8 cellular contexts compared by ENCODE assay signal in genomic region chr3:184710870-184711365, GRCh38. TPM values are rescaled to one million over a fixed set of nuclear protein-coding genes. Genes with fewer than 3 reads are reported as not detected.
DNase-seq lines count a peak whose midpoint lies in the region; ATAC-seq and TF ChIP-seq lines count a peak whose summit lies in the region.

No MANE protein-coding gene starts in this region.

- CTCF ChIA-PET in AG04450 (lab: Charles Lee): interaction anchor here (0.5 to 1.2 kb wide), 3 partner anchors 14 to 68 kb away, joined by 3 read pairs; no protein-coding TSS in a partner anchor

- H3K36me3 ChIP-seq in RWPE2 (ENCODE audit: low read depth): peaks cover 16% of the 10 kb centered on the region
- no peaks in the 10 kb centered on the region for H3K36me3 ChIP-seq in upper lobe of right lung

- TF ChIP-seq CTCF in AG04450 (IDR thresholded peaks at IDR 0.05; ENCODE audit: low read depth, low read length): no peak
- no peak for TF ChIP-seq CTCF in RWPE2 (IDR thresholded peaks at IDR 0.05; ENCODE audit: poor library complexity, severe bottlenecking)
- no peak for TF ChIP-seq CTCF in upper lobe of right lung (IDR thresholded peaks at IDR 0.05)

- H3K27ac ChIP-seq in AG04450 (ENCODE audit: low read depth, low read length): peak overlapping the region; percentile 89
- H3K27ac ChIP-seq in RWPE2 (ENCODE audit: poor library complexity, severe bottlenecking): peak overlapping the region; percentile 77
- peak overlapping the region; percentile 97 for H3K27ac ChIP-seq in upper lobe of right lung

- H3K4me1 ChIP-seq in RWPE2 (ENCODE audit: insufficient read depth, poor library complexity, severe bottlenecking): peaks cover 8% of the 10 kb centered on the region
- H3K4me1 ChIP-seq in mononuclear cell (ENCODE audit: insufficient read depth, low read length): peaks cover 34% of the 10 kb centered on the region
- peaks cover 16% of the 10 kb centered on the region for H3K4me1 ChIP-seq in upper lobe of right lung

- H3K27me3 ChIP-seq in AG04450 (ENCODE audit: control insufficient read depth, insufficient read depth, low read length): no peaks in the 10 kb centered on the region
- H3K27me3 ChIP-seq in RWPE2 (ENCODE audit: insufficient read depth, poor library complexity, severe bottlenecking): no peaks in the 10 kb centered on the region
- no peaks in the 10 kb centered on the region for H3K27me3 ChIP-seq in mononuclear cell (ENCODE audit: insufficient read depth, low read length)
- no peaks in the 10 kb centered on the region for H3K27me3 ChIP-seq in upper lobe of right lung

- no peak for DNase-seq in AG04450 (ENCODE audit: low read depth, low spot score)
- no peak for DNase-seq in RWPE2 (ENCODE audit: low spot score)
- peak; percentile 48 for DNase-seq in ecto neural progenitor cell (ENCODE audit: low spot score)
- DNase-seq in upper lobe of right lung: no peak
- DNase-seq in activated gamma-delta T cell (lab: John Stamatoyannopoulos, UW): no peak

- intact Hi-C loops in upper lobe of right lung (cut with DNase I): no loop called here

- POLR2A ChIA-PET in AG04450 (lab: Yijun Ruan, JAX): interaction anchor here (0.8 to 2.6 kb wide), 9 partner anchors 15 to 150 kb away, joined by 3 to 27 read pairs (median 5); no protein-coding TSS in a partner anchor

- H3K9me3 ChIP-seq in AG04450 (ENCODE audit: control insufficient read depth, insufficient read depth, low read length): peaks cover 9% of the 10 kb centered on the region
- no peaks in the 10 kb centered on the region for H3K9me3 ChIP-seq in RWPE2 (ENCODE audit: severe bottlenecking)
- H3K9me3 ChIP-seq in mononuclear cell (ENCODE audit: low read depth, low read length): no peaks in the 10 kb centered on the region
- no peaks in the 10 kb centered on the region for H3K9me3 ChIP-seq in upper lobe of right lung

- H3K4me3 ChIP-seq in AG04450 (ENCODE audit: low read depth, low read length) (peak overlapping the region; percentile 81), RWPE2 (ENCODE audit: severe bottlenecking) (peak overlapping the region; percentile 89), mononuclear cell (ENCODE audit: low read length) (peak overlapping the region; percentile 54), upper lobe of right lung (peak overlapping the region; percentile 90)

- peak; percentile 46 for ATAC-seq in GM18861 (IDR thresholded peaks at IDR 0.05; ENCODE audit: unreplicated experiment)
- peak; percentile 43 for ATAC-seq in HG03060 (IDR thresholded peaks at IDR 0.05; ENCODE audit: low read depth, unreplicated experiment)
- peak; percentile 10; the same call in 1 of the 3 replicates for ATAC-seq in RWPE2 (ENCODE audit: low read depth)
- ATAC-seq in upper lobe of right lung: no peak

RNA-seq across cellular contexts. Expression of gene MAGEF1, which starts 0.9 kb away (rescaled TPM):
- polyA plus RNA-seq in AG04450 (2011; rRNA removed): 19.8 and 23.4 TPM in 2 replicates
- polyA minus RNA-seq in AG04450 (2011; rRNA and poly(A)+ RNA removed): 8.0 and 10.8 TPM in 2 replicates
- total RNA-seq in mononuclear cell (5.0 TPM), upper lobe of right lung (30.3 TPM)
